Comparison of ENCODE assay signal across 14 cellular contexts in the genomic region with DNA sequence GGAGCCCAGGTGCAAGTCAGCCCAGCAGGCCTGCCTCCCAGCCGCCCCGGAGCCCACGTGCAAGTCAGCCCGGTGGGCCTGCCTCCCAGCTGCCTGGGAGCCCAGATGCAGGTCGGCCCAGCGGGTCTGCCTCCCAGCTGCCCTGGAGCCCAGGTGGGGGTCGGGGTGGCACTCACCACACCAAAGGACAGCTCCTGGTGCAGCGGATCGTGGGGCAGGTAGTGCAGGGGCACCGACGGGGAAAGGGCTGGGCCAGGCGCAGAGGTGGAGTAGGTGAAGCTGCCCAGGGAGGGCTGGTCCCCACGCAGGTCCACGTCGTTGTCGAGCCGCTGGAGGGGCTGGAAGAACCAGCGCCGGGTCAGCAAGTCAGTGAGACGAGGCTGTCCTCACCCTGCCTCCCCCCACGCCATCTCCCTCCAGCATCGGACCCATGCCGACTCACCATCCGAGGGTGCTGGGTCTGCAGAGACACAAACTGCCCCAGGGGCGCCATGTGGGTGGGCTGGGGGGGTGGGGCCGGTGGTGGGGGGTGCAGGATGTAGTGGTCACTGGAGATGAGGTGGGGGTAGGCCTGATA. TPM values are rescaled to one million over a fixed set of nuclear protein-coding genes. Genes with fewer than 3 reads are reported as not detected.
DNase-seq lines count a peak whose midpoint lies in the region; ATAC-seq, FAIRE-seq and TF ChIP-seq lines count a peak whose summit lies in the region.
"Had no signal": no experiment of that assay in that cellular context is flagged by ENCODE, and none has a peak within 500 bp of the region (broad histone marks: within the 10 kb centered on the region; RNA-seq: fewer than 3 reads in every experiment).

No MANE protein-coding gene starts in this region.

- ATAC-seq in CD8-positive, alpha-beta T cell, result no peak
- ATAC-seq in GM12878 (no peak), sciatic nerve (no peak)

- H2AFZ ChIP-seq in Loucy (ENCODE audit: low read length), result no peak overlapping the region
- H2AFZ ChIP-seq in GM12878 (ENCODE audit: control insufficient read depth, low read depth, low read length), result no peak overlapping the region

- peak in 1 of 7 experiments; percentile 59 for DNase-seq in CD8-positive, alpha-beta T cell
- DNase-seq in GM12878 (ENCODE audit: low read depth, low spot score) (no peak), sciatic nerve (ENCODE audit: low spot score) (peak; percentile 57), HPDE6-E6E7 (ENCODE audit: extremely low spot score) (no peak), GM13976 (ENCODE audit: low spot score) (no peak), glomerular visceral epithelial cell (ENCODE audit: extremely low spot score) (no peak)
- DNase-seq: activated CD4-positive, CD25-positive, alpha-beta regulatory T cell treated with anti-CD3 and anti-CD28 coated beads, Interleukin-2, amount 50 U/mL, for 72 hours; Karpas-422; NCI-H2029 treated with DMSO at 0.1 percent for 48 hours; NCI-H82; stimulated activated CD4-positive, alpha-beta T cell treated with anti-CD3 and anti-CD28 coated beads, Interleukin-2, amount 100 ng/mL, for 48 hours had no signal

- H3K4me1 Mint-ChIP-seq in CD8-positive, alpha-beta T cell (ENCODE audit: low read depth), result peaks cover 65% of the 10 kb centered on the region

- no peak for FAIRE-seq in GM12878 (lab: Jason Lieb, UNC)

- CTCF ChIA-PET in CD8-positive, alpha-beta T cell (lab: Charles Lee), result interaction anchor here (0.8 to 3.3 kb wide), 11 partner anchors 9 to 339 kb away, joined by 3 to 37 read pairs (median 3); partner anchors contain the start of genes CDHR2, CLTB and FAF2
- CTCF ChIA-PET in GM12878 (lab: Yijun Ruan, JAX), result interaction anchor here (0.6 kb wide), 1 partner anchor 12 kb away, joined by 3 read pairs; no protein-coding TSS in a partner anchor

- BruUV-seq in GM12878 (replicated peaks; lab: Mats Ljungman, UMichigan), result no TSS peak

- RAD21 ChIA-PET in GM12878 (lab: Charles Lee; ENCODE audit: unreplicated experiment), result no interaction called here

- in situ Hi-C loops in GM12878 (cut with MboI), result no loop called here
- in situ Hi-C loops in GM13976 (cut with MboI; ENCODE audit: low sequenced_read_pairs, unreplicated experiment), result no loop called here

- H3K9me2 ChIP-seq in Loucy (replicated peaks; ENCODE audit: low read depth, low read length), result no peaks in the 10 kb centered on the region

- TF ChIP-seq RAD21 in GM12878 (IDR thresholded peaks at IDR 0.05; ENCODE audit: insufficient read depth, low read depth, low read length), result no peak

- peaks cover 60% of the 10 kb centered on the region for H3K79me2 ChIP-seq in Loucy (ENCODE audit: insufficient read depth, low read length)
- H3K79me2 ChIP-seq in GM12878 (ENCODE audit: control insufficient read depth, insufficient read depth, low read length), result peaks cover 41% of the 10 kb centered on the region

- 75% methylated on average over 19 of the region's 26 CpGs for WGBS in GM12878 (ENCODE audit: insufficient coverage, insufficient replicate concordance, low lambda C conversion rate, missing lambda C conversion rate)

- H3K9me3 Mint-ChIP-seq in CD8-positive, alpha-beta T cell, result no peaks in the 10 kb centered on the region

- peak overlapping the region; percentile 25 for H3K27ac ChIP-seq in CD8-positive, alpha-beta T cell (ENCODE audit: low read depth, low read length)
- H3K27ac ChIP-seq in GM12878 (ENCODE audit: control insufficient read depth, insufficient read depth), result peak overlapping the region; percentile 33; the same call in 1 of the 2 replicates

- SMC1A ChIA-PET in GM12878 (lab: Charles Lee; ENCODE audit: uncharacterized antibody, unreplicated experiment), result no interaction called here

- peak; percentile 32; the same call in 1 of the 2 replicates for TF ChIP-seq POLR2A in GM12878 (IDR thresholded peaks at IDR 0.05; ENCODE audit: low read depth, low read length)

- peaks cover 58% of the 10 kb centered on the region for H3K36me3 Mint-ChIP-seq in CD8-positive, alpha-beta T cell

- POLR2A ChIA-PET in CD8-positive, alpha-beta T cell (lab: Charles Lee), result interaction anchor here (0.7 to 3.3 kb wide), 6 partner anchors 7 to 82 kb away, joined by 3 to 54 read pairs (median 4); partner anchors contain the start of gene FAF2
- POLR2A ChIA-PET in GM12878 (lab: Charles Lee), result no interaction called here

- H3K4me3 Mint-ChIP-seq in CD8-positive, alpha-beta T cell, result peak overlapping the region; percentile 78

- intact Hi-C loops in CD8-positive, alpha-beta T cell (cut with DNase I, micrococcal nuclease), result loop anchor here (5.0 to 10.0 kb wide), 3 partner anchors 824 to 1584 kb away; partner anchors contain the start of genes LMAN2 (in 1 of the 2), N4BP3 (in 1 of the 2) and RGS14 (in 1 of the 2)
- intact Hi-C loops in GM12878 (cut with micrococcal nuclease; ENCODE audit: unreplicated experiment), result loop anchor here (10.0 kb wide), 2 partner anchors 146 to 1584 kb away; partner anchors contain the start of genes HIGD2A, N4BP3 and NOP16
- intact Hi-C loops in sciatic nerve (cut with DNase I), result no loop called here

- H3K27me3 Mint-ChIP-seq in CD8-positive, alpha-beta T cell (ENCODE audit: low read depth), result no peaks in the 10 kb centered on the region
- H3K27me3 Mint-ChIP-seq: progenitor cell of endocrine pancreas had no signal

- peak overlapping the region; percentile 43 for H3K4me3 ChIP-seq in CD8-positive, alpha-beta T cell (ENCODE audit: low read depth, low read length)
- H3K4me3 ChIP-seq in Loucy (ENCODE audit: low read length, poor library complexity, severe bottlenecking) (peak overlapping the region; percentile 71), GM12878 (no peak overlapping the region)
- H3K4me3 ChIP-seq: adrenal gland had no signal

- no peaks in the 10 kb centered on the region; the same call in 1 of the 2 replicates for H3F3A ChIP-seq in Loucy (ENCODE audit: low read depth)

- H3K9ac ChIP-seq in Loucy (ENCODE audit: low read depth, low read length, poor library complexity, severe bottlenecking) (peak overlapping the region; percentile 99), GM12878 (ENCODE audit: control insufficient read depth, insufficient read depth, low read length) (peak overlapping the region; percentile 20; the same call in 1 of the 2 replicates)

- no peaks in the 10 kb centered on the region for H3K9me3 ChIP-seq in CD8-positive, alpha-beta T cell (ENCODE audit: low read length)
- H3K9me3 ChIP-seq in Loucy (ENCODE audit: insufficient read depth, low read depth, low read length), result no peaks in the 10 kb centered on the region
- no peaks in the 10 kb centered on the region for H3K9me3 ChIP-seq in GM12878 (replicated peaks; ENCODE audit: control insufficient read depth, insufficient read depth, low read length)
- H3K9me3 ChIP-seq: adrenal gland had no signal

- H3K27me3 ChIP-seq in CD8-positive, alpha-beta T cell (ENCODE audit: insufficient read depth, low read length), result no peaks in the 10 kb centered on the region
- no peaks in the 10 kb centered on the region for H3K27me3 ChIP-seq in Loucy (ENCODE audit: insufficient read depth, low read length, poor library complexity, severe bottlenecking)
- no peaks in the 10 kb centered on the region for H3K27me3 ChIP-seq in GM12878 (replicated peaks in 1 of 2; ENCODE audit: control insufficient read depth in 2 of 2, insufficient read depth in 2 of 2, low read length in 1 of 2)
- H3K27me3 ChIP-seq: adrenal gland had no signal

- peaks cover 79% of the 10 kb centered on the region for H3K4me1 ChIP-seq in CD8-positive, alpha-beta T cell (ENCODE audit: insufficient read depth, low read length)
- peaks cover 27% of the 10 kb centered on the region for H3K4me1 ChIP-seq in Loucy (ENCODE audit: insufficient read depth, low read length, poor library complexity, severe bottlenecking)
- peaks cover 47% of the 10 kb centered on the region for H3K4me1 ChIP-seq in GM12878 (ENCODE audit: control insufficient read depth, insufficient read depth, low read length)

- TF ChIP-seq EP300 in GM12878 (IDR thresholded peaks at IDR 0.05; ENCODE audit: borderline replicate concordance in 1 of 2, control insufficient read depth in 1 of 2, low read depth in 2 of 2, low read length in 2 of 2), result no peak

- peaks cover 35% of the 10 kb centered on the region for H3K36me3 ChIP-seq in CD8-positive, alpha-beta T cell (ENCODE audit: insufficient read depth, low read length)
- peaks cover 28% of the 10 kb centered on the region; the same call in 1 of the 2 replicates for H3K36me3 ChIP-seq in Loucy (ENCODE audit: insufficient read depth, low read length)
- peaks cover 14 to 39% of the 10 kb centered on the region in 2 experiments for H3K36me3 ChIP-seq in GM12878 (ENCODE audit: control insufficient read depth in 2 of 2, insufficient read depth in 2 of 2, low read length in 1 of 2)

- H3K4me2 ChIP-seq in Loucy (ENCODE audit: low read depth, low read length, poor library complexity, severe bottlenecking) (peak overlapping the region; percentile 92), GM12878 (ENCODE audit: control insufficient read depth, insufficient read depth) (peak overlapping the region; percentile 55; the same call in 1 of the 2 replicates)

- TF ChIP-seq CTCF in CD8-positive, alpha-beta T cell (IDR thresholded peaks at IDR 0.05), result no peak
- TF ChIP-seq CTCF in Loucy (conservative IDR thresholded peaks at IDR 0.05; ENCODE audit: low read length) (no peak), GM12878 (IDR thresholded peaks at IDR 0.05 in 2 of 3, conservative IDR thresholded peaks at IDR 0.05 in 1 of 3; ENCODE audit: control insufficient read depth in 2 of 3, extremely low read depth in 1 of 3, insufficient read depth in 1 of 3, low read depth in 3 of 3, low read length in 3 of 3) (no peak), GM13976 (IDR thresholded peaks at IDR 0.05; ENCODE audit: borderline replicate concordance, control extremely low read depth, extremely low read depth, insufficient read depth, missing control alignments) (no peak)

- H3K27ac Mint-ChIP-seq in CD8-positive, alpha-beta T cell, result peak overlapping the region; percentile 52
- H3K27ac Mint-ChIP-seq: progenitor cell of endocrine pancreas had no signal

- H4K20me1 ChIP-seq in Loucy (ENCODE audit: insufficient read depth, low read length, poor library complexity, severe bottlenecking) (peaks cover 42% of the 10 kb centered on the region), GM12878 (ENCODE audit: control insufficient read depth, insufficient read depth) (no peaks in the 10 kb centered on the region; the same call in 1 of the 2 replicates)

RNA-seq across cellular contexts. Expression of gene RNF44, which starts 6.7 kb away (rescaled TPM):
- 100 to 1,000 TPM; 199 to 216 TPM for total RNA-seq in CD8-positive, alpha-beta T cell
- 66.8 and 80.6 TPM in 2 replicates for total RNA-seq in GM12878 (2013; cell fraction: nucleolus; rRNA removed)
- total RNA-seq in GM12878 (2014; rRNA removed) (8.8 and 9.4 TPM in 2 replicates), GM12878 (2014; rRNA removed; fragmentation: Illumina TruSeq; extraction: Trizol) (5.7 and 5.8 TPM in 2 replicates), GM12878 (2021) (46.5 and 51.9 TPM in 2 replicates), sciatic nerve (44.7 TPM)
- polyA plus RNA-seq in GM12878 (2011; ENCODE audit: low read depth), result 8.0 TPM
- polyA plus RNA-seq in GM12878 (2011; rRNA removed) (5.1 and 8.8 TPM in 2 replicates), GM12878 (2014; fragmentation: Illumina TruSeq; extraction: Trizol) (5.2 and 10.4 TPM in 2 replicates), GM12878 (2014; fragmentation: Nextera tagmentation; extraction: Ambion mirVana) (1 to 10 TPM; 1.7 to 3.5 TPM), GM12878 (2014; rRNA removed) (31.9 and 35.0 TPM in 2 replicates), GM12878 (2016; fragmentation: Nextera tagmentation; extraction: Ambion mirVana) (1 to 10 TPM; 6.4 to 7.1 TPM)
- 8.6 and 12.4 TPM in 2 replicates for polyA plus RNA-seq in GM12878 (2011; cell fraction: cytosol; rRNA removed)
- polyA plus RNA-seq in GM12878 (2011; cell fraction: nucleus; rRNA removed), result 145 and 166 TPM in 2 replicates
- 30.9 and 39.8 TPM in 2 replicates for polyA plus RNA-seq in GM12878 (2012)
- 3.8 and 8.8 TPM in 2 replicates for polyA minus RNA-seq in GM12878 (2011; rRNA and poly(A)+ RNA removed)
- polyA minus RNA-seq in GM12878 (2011; cell fraction: cytosol; rRNA and poly(A)+ RNA removed), result 8.7 and 10.7 TPM in 2 replicates
- 34.7 and 54.1 TPM in 2 replicates for polyA minus RNA-seq in GM12878 (2011; cell fraction: nucleus; rRNA and poly(A)+ RNA removed)

RNA-seq across cellular contexts. Expression of gene CDHR2, which starts 18.6 kb away (rescaled TPM):
- total RNA-seq in CD8-positive, alpha-beta T cell, result 1 to 10 TPM; 1.2 to 2.2 TPM
- total RNA-seq in GM12878 (2013; cell fraction: nucleolus; rRNA removed), result 0.15 TPM in 1 of 2 replicates, not detected in the other
- total RNA-seq in GM12878 (2014; rRNA removed) (0.06 TPM in 1 of 2 replicates, not detected in the other), GM12878 (2014; rRNA removed; fragmentation: Illumina TruSeq; extraction: Trizol) (0.04 TPM in 1 of 2 replicates, not detected in the other), GM12878 (2021) (0.21 and 0.46 TPM in 2 replicates), sciatic nerve (0.36 TPM)
- not detected for polyA plus RNA-seq in GM12878 (2011; ENCODE audit: low read depth)
- polyA plus RNA-seq in GM12878 (2011; rRNA removed) (0.03 and 0.10 TPM in 2 replicates), GM12878 (2014; fragmentation: Illumina TruSeq; extraction: Trizol) (not detected in 2 replicates), GM12878 (2014; fragmentation: Nextera tagmentation; extraction: Ambion mirVana) (not detected), GM12878 (2014; rRNA removed) (not detected in 2 replicates), GM12878 (2016; fragmentation: Nextera tagmentation; extraction: Ambion mirVana) (under 1 TPM in 1 of 2 experiments, not detected in 1; 0.19 TPM)
- 0.01 and 0.02 TPM in 2 replicates for polyA plus RNA-seq in GM12878 (2011; cell fraction: cytosol; rRNA removed)
- polyA plus RNA-seq in GM12878 (2011; cell fraction: nucleus; rRNA removed), result 0.06 and 0.40 TPM in 2 replicates
- polyA plus RNA-seq in GM12878 (2012), result 0.15 TPM in 1 of 2 replicates, not detected in the other
- polyA minus RNA-seq in GM12878 (2011; rRNA and poly(A)+ RNA removed), result not detected in 2 replicates
- polyA minus RNA-seq in GM12878 (2011; cell fraction: cytosol; rRNA and poly(A)+ RNA removed), result 0.94 TPM in 1 of 2 replicates, not detected in the other
- polyA minus RNA-seq in GM12878 (2011; cell fraction: nucleus; rRNA and poly(A)+ RNA removed), result 0.12 TPM in 1 of 2 replicates, not detected in the other
